In the genomic region with DNA sequence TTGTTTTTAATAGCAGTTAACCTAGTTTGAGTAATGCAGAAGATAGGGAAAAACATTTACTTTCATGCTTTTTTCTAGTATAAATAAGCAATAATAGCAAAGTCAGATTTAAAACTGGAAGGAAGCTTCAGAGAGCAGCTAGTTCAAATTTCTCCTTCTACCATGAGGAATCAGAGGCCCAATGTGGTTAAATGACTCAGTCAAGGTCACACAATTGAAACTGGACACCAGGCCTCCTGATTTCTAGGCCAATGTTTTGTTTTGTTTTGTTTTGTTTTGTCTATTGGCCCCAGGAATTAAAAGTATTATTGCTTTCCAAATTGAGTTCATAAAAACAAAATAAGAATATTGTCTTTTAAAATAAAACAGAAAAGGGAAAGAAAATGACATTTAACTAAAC, we compare ENCODE assay signal across 24 cellular contexts.
A peak's percentile ranks its signal among the peaks of the same experiment; 100 is the strongest.
DNase-seq lines count a peak whose midpoint lies in the region; ATAC-seq and TF ChIP-seq lines count a peak whose summit lies in the region.
"Had no signal": no experiment of that assay in that cellular context is flagged by ENCODE, and none has a peak within 500 bp of the region (broad histone marks: within the 10 kb centered on the region; RNA-seq: fewer than 3 reads in every experiment).

No MANE protein-coding gene starts in this region.

- H2AFZ ChIP-seq in mammary epithelial cell (ENCODE audit: low read depth, low read length) = no peak overlapping the region
- H2AFZ ChIP-seq in trophoblast cell (ENCODE audit: insufficient read depth, low read length, poor library complexity) = no peak overlapping the region
- H2AFZ ChIP-seq: PC-9 had no signal

- H2BK12ac ChIP-seq in trophoblast cell (ENCODE audit: low read length) = no peak overlapping the region

- dilution Hi-C loops in mammary epithelial cell (cut with HindIII; ENCODE audit: low sequenced_read_pairs) = no loop called here

- H4K12ac ChIP-seq in trophoblast cell (ENCODE audit: low read depth, low read length) = no peak overlapping the region

- BruUV-seq in mammary epithelial cell (replicated peaks; lab: Mats Ljungman, UMichigan) = no TSS peak

- H2BK120ac ChIP-seq in trophoblast cell (ENCODE audit: insufficient read depth, low read length, poor library complexity) = no peak overlapping the region

- H3K27ac ChIP-seq in mammary epithelial cell (ENCODE audit: insufficient read depth, low read depth, low read length) = no peak overlapping the region
- H3K27ac ChIP-seq in trophoblast cell (ENCODE audit: low read depth, low read length) = no peak overlapping the region
- H3K27ac ChIP-seq: body of pancreas, coronary artery, PC-9, prostate gland, VCaP had no signal

- H3K79me2 ChIP-seq in mammary epithelial cell (ENCODE audit: insufficient read depth, low read length) (no peaks in the 10 kb centered on the region), trophoblast cell (ENCODE audit: control insufficient read depth, insufficient read depth, low read length, poor library complexity) (no peaks in the 10 kb centered on the region)

- intact Hi-C loops in mammary epithelial cell (cut with micrococcal nuclease) = no loop called here

- no peak for ATAC-seq in omental fat pad (ENCODE audit: low FRiP score)
- no peak for ATAC-seq in HG03097 (IDR thresholded peaks at IDR 0.05; ENCODE audit: low FRiP score, unreplicated experiment)
- no peak for ATAC-seq in HG02588 (IDR thresholded peaks at IDR 0.05; ENCODE audit: unreplicated experiment)
- ATAC-seq: body of pancreas, T-helper 17 cell had no signal

- no peak overlapping the region for H2AK5ac ChIP-seq in trophoblast cell (ENCODE audit: low read length)

- H3K23ac ChIP-seq in trophoblast cell (ENCODE audit: low read length) = no peak overlapping the region

- H3K9ac ChIP-seq in mammary epithelial cell (ENCODE audit: insufficient read depth, low read length) (no peak overlapping the region), trophoblast cell (ENCODE audit: low read length) (no peak overlapping the region)

- no peak overlapping the region for H3K4me2 ChIP-seq in mammary epithelial cell (ENCODE audit: insufficient read depth, low read depth, low read length)
- H3K4me2 ChIP-seq in trophoblast cell (ENCODE audit: low read length) = no peak overlapping the region
- H3K4me2 ChIP-seq: PC-9, smooth muscle cell had no signal

- no peak overlapping the region for H3K18ac ChIP-seq in trophoblast cell (ENCODE audit: low read length)

- no peak overlapping the region for H2BK5ac ChIP-seq in trophoblast cell (ENCODE audit: low read depth, low read length, poor library complexity)

- no peak overlapping the region for H4K91ac ChIP-seq in trophoblast cell (ENCODE audit: low read depth, low read length)

- H3K4me3 ChIP-seq in mammary epithelial cell (replicated peaks in 1 of 3; ENCODE audit: insufficient read depth in 1 of 3, low read depth in 2 of 3, low read length in 3 of 3) (no peak overlapping the region), trophoblast cell (ENCODE audit: low read depth, low read length) (no peak overlapping the region)
- H3K4me3 ChIP-seq: body of pancreas, coronary artery, PC-9, prostate gland, smooth muscle cell had no signal

- no peaks in the 10 kb centered on the region for H3K9me3 ChIP-seq in mammary epithelial cell (replicated peaks; ENCODE audit: insufficient read depth, low read length)
- no peaks in the 10 kb centered on the region for H3K9me3 ChIP-seq in trophoblast cell (ENCODE audit: insufficient read depth, low read depth, low read length)
- H3K9me3 ChIP-seq: body of pancreas, prostate gland had no signal

- H3K4ac ChIP-seq in trophoblast cell (ENCODE audit: low read depth, low read length) = no peak overlapping the region

- no peaks in the 10 kb centered on the region for H3K4me1 ChIP-seq in mammary epithelial cell (ENCODE audit: insufficient read depth, low read length)
- no peaks in the 10 kb centered on the region for H3K4me1 ChIP-seq in trophoblast cell (ENCODE audit: control insufficient read depth in 1 of 2, insufficient read depth in 2 of 2, low read length in 2 of 2)
- H3K4me1 ChIP-seq: body of pancreas, prostate gland had no signal

- no peaks in the 10 kb centered on the region for H3K27me3 ChIP-seq in mammary epithelial cell (ENCODE audit: insufficient read depth, low read length)
- H3K27me3 ChIP-seq in trophoblast cell (ENCODE audit: insufficient read depth, low read length) = no peaks in the 10 kb centered on the region
- H3K27me3 ChIP-seq: body of pancreas had no signal

- TF ChIP-seq CTCF in mammary epithelial cell (conservative IDR thresholded peaks at IDR 0.05 in 1 of 2, IDR thresholded peaks at IDR 0.05 in 1 of 2; ENCODE audit: extremely low read depth in 1 of 2, insufficient read depth in 1 of 2, low read depth in 1 of 2, low read length in 2 of 2) (no peak), omental fat pad (IDR thresholded peaks at IDR 0.05) (no peak)

- CTCF ChIA-PET in mammary epithelial cell (lab: Charles Lee; ENCODE audit: low non-redundant PET) = interaction anchor here (0.6 kb wide), 1 partner anchor 81 kb away, joined by 3 read pairs; no protein-coding TSS in a partner anchor

- in situ Hi-C loops in mammary epithelial cell (cut with MboI; ENCODE audit: low sequenced_read_pairs in 2 of 2) = no loop called here

- H4K20me1 ChIP-seq in mammary epithelial cell (ENCODE audit: insufficient read depth, low read length) = no peaks in the 10 kb centered on the region

- H4K8ac ChIP-seq in trophoblast cell (ENCODE audit: low read depth, low read length) = no peak overlapping the region

- no peak overlapping the region for H3K14ac ChIP-seq in trophoblast cell (ENCODE audit: low read length)

- DNase-seq in EH (ENCODE audit: low read depth) (peak; percentile 11), M059J (ENCODE audit: low read depth) (peak; percentile 71), mammary epithelial cell (peak; percentile 44), non-pigmented ciliary epithelial cell (ENCODE audit: low read depth) (peak; percentile 38), omental fat pad (ENCODE audit: low spot score) (no peak), trophoblast cell (no peak)
- DNase-seq: ACHN; activated CD4-positive, alpha-beta memory T cell treated with anti-CD3 and anti-CD28 coated beads for 36 hours; activated T-cell treated with anti-CD3 and anti-CD28 coated beads, Interleukin-2, amount 50 U/mL, for 1 hour; body of pancreas; CD4-positive, CD25-positive, alpha-beta regulatory T cell; Kasumi-1; NCI-H1436; NCI-H2171; NCI-H774; PC-9; stimulated activated CD4-positive, alpha-beta T cell treated with anti-CD3 and anti-CD28 coated beads, Interleukin-4, amount 100 ng/mL, for 24 hours; T-helper 17 cell had no signal

- no peaks in the 10 kb centered on the region for H3K79me1 ChIP-seq in trophoblast cell (ENCODE audit: low read length)

- H3K36me3 ChIP-seq in mammary epithelial cell (ENCODE audit: insufficient read depth, low read length) = no peaks in the 10 kb centered on the region
- no peaks in the 10 kb centered on the region for H3K36me3 ChIP-seq in trophoblast cell (ENCODE audit: control insufficient read depth in 1 of 2, insufficient read depth in 2 of 2, low read length in 2 of 2)
- H3K36me3 ChIP-seq: prostate gland had no signal

Comparison
In these comparisons a context has a peak if more than half of its experiments do, and no peak if none do; other contexts are left out.
1. DNase-seq: peak in EH (single experiment), M059J (single experiment), mammary epithelial cell (single experiment) and non-pigmented ciliary epithelial cell (single experiment); none in omental fat pad (single experiment) and trophoblast cell (0 of 2).